27 cellular contexts compared by ENCODE assay signal in the genomic region with DNA sequence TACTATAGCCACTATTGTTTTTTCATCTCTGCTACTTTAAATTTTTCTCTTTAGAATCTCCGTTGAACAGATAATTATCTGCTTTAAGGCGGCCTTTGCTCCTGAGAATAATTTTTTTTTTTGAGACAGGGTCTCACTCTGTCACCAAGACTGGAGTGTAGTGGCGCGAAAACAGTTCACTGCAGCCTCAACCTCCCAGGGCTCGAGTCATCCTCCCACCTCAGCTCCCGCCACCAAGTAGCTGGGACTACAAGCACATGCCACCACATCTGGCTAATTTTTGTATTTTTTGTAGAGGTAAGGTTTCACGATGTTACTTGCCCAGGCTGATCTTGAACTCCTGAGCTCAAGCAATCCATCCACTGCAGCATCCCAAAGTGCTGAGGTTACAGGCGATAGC.
"Had no signal": no experiment of that assay in that cellular context is flagged by ENCODE, and none has a peak within 500 bp of the region (broad histone marks: within the 10 kb centered on the region; RNA-seq: fewer than 3 reads in every experiment).

No MANE protein-coding gene starts in this region.

- H3K9me3 ChIP-seq: adrenal gland, body of pancreas, esophagus muscularis mucosa, heart left ventricle, upper lobe of left lung, vagina had no signal

- H3K4me3 Mint-ChIP-seq: activated CD4-positive, alpha-beta memory T cell treated with anti-CD3 and anti-CD28 coated beads for 36 hours; activated naive CD4-positive, alpha-beta T cell treated with anti-CD3 and anti-CD28 coated beads, Interleukin-2, amount 10 ng/mL, durations not matched to agents 7 days and 5 days; activated T-cell treated with anti-CD3 and anti-CD28 coated beads, Interleukin-2, amount 50 U/mL, for 72 hours; immature natural killer cell; nephron; stimulated activated naive CD8-positive, alpha-beta T cell treated with anti-CD3 and anti-CD28 coated beads, Interleukin-15, Interleukin-2, amounts not matched to agents 100 ng/mL and 50 ng/mL, for 24 hours had no signal

- H3K27ac ChIP-seq: adrenal gland, body of pancreas, esophagus muscularis mucosa, foreskin keratinocyte, heart left ventricle, SK-N-MC, upper lobe of left lung, vagina, VCaP had no signal

- DNase-seq: activated CD4-positive, alpha-beta memory T cell treated with anti-CD3 and anti-CD28 coated beads for 36 hours; activated effector memory CD4-positive, alpha-beta T cell treated with Interleukin-2 at 50 U/mL for 16 hours; activated naive CD4-positive, alpha-beta T cell treated with anti-CD3 and anti-CD28 coated beads, Interleukin-2, amount 10 ng/mL, durations not matched to agents 7 days and 5 days; adrenal gland; aorta; body of pancreas; dermis blood vessel endothelial cell; effector CD4-positive, alpha-beta T cell; foreskin keratinocyte; heart left ventricle; hypothalamus; immature natural killer cell; kidney; left colon; mammary epithelial cell; posterior cingulate gyrus; right cardiac atrium; substantia nigra; T-helper 9 cell; upper lobe of left lung had no signal

- H3K27me3 Mint-ChIP-seq: activated CD4-positive, alpha-beta memory T cell treated with anti-CD3 and anti-CD28 coated beads for 36 hours; activated naive CD4-positive, alpha-beta T cell treated with anti-CD3 and anti-CD28 coated beads, Interleukin-2, amount 10 ng/mL, durations not matched to agents 7 days and 5 days; stimulated activated naive CD8-positive, alpha-beta T cell treated with anti-CD3 and anti-CD28 coated beads, Interleukin-15, Interleukin-2, amounts not matched to agents 100 ng/mL and 50 ng/mL, for 24 hours had no signal

- H3K4me1 ChIP-seq: adrenal gland had no signal

- H3K9me3 Mint-ChIP-seq: activated CD4-positive, alpha-beta memory T cell treated with anti-CD3 and anti-CD28 coated beads for 36 hours; activated naive CD4-positive, alpha-beta T cell treated with anti-CD3 and anti-CD28 coated beads, Interleukin-2, amount 10 ng/mL, durations not matched to agents 7 days and 5 days; activated T-cell treated with anti-CD3 and anti-CD28 coated beads, Interleukin-2, amount 50 U/mL, for 72 hours; immature natural killer cell; nephron; stimulated activated naive CD8-positive, alpha-beta T cell treated with anti-CD3 and anti-CD28 coated beads, Interleukin-15, Interleukin-2, amounts not matched to agents 100 ng/mL and 50 ng/mL, for 24 hours had no signal

- H3K27ac Mint-ChIP-seq: activated CD4-positive, alpha-beta memory T cell treated with anti-CD3 and anti-CD28 coated beads for 36 hours; activated naive CD4-positive, alpha-beta T cell treated with anti-CD3 and anti-CD28 coated beads, Interleukin-2, amount 10 ng/mL, durations not matched to agents 7 days and 5 days; immature natural killer cell; nephron had no signal

- H3K4me3 ChIP-seq: adrenal gland, body of pancreas, esophagus muscularis mucosa, heart left ventricle, SK-N-MC, upper lobe of left lung, vagina had no signal

- H3K4me1 Mint-ChIP-seq: activated naive CD4-positive, alpha-beta T cell treated with anti-CD3 and anti-CD28 coated beads, Interleukin-2, amount 10 ng/mL, durations not matched to agents 7 days and 5 days had no signal

- ATAC-seq: body of pancreas, foreskin keratinocyte, heart left ventricle, left colon, right cardiac atrium had no signal
